ENCODE assay signal across 22 cellular contexts in the genomic region with DNA sequence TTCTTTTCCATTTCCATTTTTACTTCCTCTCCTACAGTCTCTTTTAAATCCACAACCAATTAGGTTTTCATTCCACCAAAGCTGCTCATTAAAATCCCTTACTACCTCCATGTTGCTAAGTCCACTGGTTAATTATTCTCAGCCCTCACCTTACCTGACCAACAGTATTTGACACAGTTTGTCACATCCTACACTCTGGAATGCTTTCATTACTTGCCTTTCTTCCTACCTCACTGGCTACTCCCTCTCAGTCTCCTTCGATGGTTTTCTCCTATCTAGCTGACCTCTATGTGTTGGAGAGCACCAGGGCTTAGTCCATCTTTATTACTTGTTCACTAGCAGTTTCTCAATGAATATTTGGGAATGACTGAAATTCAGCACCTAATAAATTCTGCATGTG.
"Had no signal": no experiment of that assay in that cellular context is flagged by ENCODE, and none has a peak within 500 bp of the region (broad histone marks: within the 10 kb centered on the region; RNA-seq: fewer than 3 reads in every experiment).

No MANE protein-coding gene starts in this region.

- H3K9me3 ChIP-seq: gastroesophageal sphincter, lower lobe of right lung, right atrium auricular region, tibial nerve, vagina had no signal

- H3K36me3 ChIP-seq: lower lobe of right lung, right atrium auricular region, vagina had no signal

- H3K27ac ChIP-seq: coronary artery, gastroesophageal sphincter, heart right ventricle, lower lobe of right lung, right atrium auricular region, tibial nerve, vagina had no signal

- FAIRE-seq: endometrium had no signal

- DNase-seq: activated CD4-positive, alpha-beta T cell treated with anti-CD3 and anti-CD28 coated beads for 1 hour; activated CD8-positive, alpha-beta memory T cell treated with anti-CD3 and anti-CD28 coated beads for 24 hours; activated CD8-positive, alpha-beta memory T cell treated with anti-CD3 and anti-CD28 coated beads, Interleukin-2, amount 50 U/mL, for 48 hours; activated effector memory CD4-positive, alpha-beta T cell treated with Interleukin-2 at 50 U/mL for 16 hours; activated naive CD4-positive, alpha-beta T cell treated with anti-CD3 and anti-CD28 coated beads, Interleukin-2, amount 10 ng/mL, durations not matched to agents 7 days and 5 days; activated T-cell treated with anti-CD3 and anti-CD28 coated beads, Interleukin-2, amount 50 U/mL, for 48 hours; aorta; heart right ventricle; lower lobe of right lung; nephron progenitor cell; occipital lobe; stimulated activated naive CD8-positive, alpha-beta T cell treated with anti-CD3 and anti-CD28 coated beads, Interleukin-15, Interleukin-2, amounts not matched to agents 100 U/mL and 50 U/mL, for 24 hours; substantia nigra; T-helper 1 cell; T-helper 9 cell had no signal

- H3K4me3 ChIP-seq: coronary artery, gastroesophageal sphincter, heart right ventricle, lower lobe of right lung, right atrium auricular region, tibial nerve, vagina had no signal

- H3K27me3 ChIP-seq: gastroesophageal sphincter, heart right ventricle, right atrium auricular region, tibial nerve, vagina had no signal

- ATAC-seq: esophagus mucosa; gastroesophageal sphincter; heart right ventricle; lower lobe of right lung; stimulated activated naive CD8-positive, alpha-beta T cell treated with anti-CD3 and anti-CD28 coated beads, Interleukin-15, Interleukin-2, amounts not matched to agents 100 U/mL and 50 U/mL, for 24 hours had no signal

- H3K4me1 ChIP-seq: gastroesophageal sphincter, heart right ventricle, lower lobe of right lung, right atrium auricular region, tibial nerve, vagina had no signal
